ENCODE assay signal across 8 cellular contexts in genomic region chr3:197959891-197960693, GRCh38. TPM values are rescaled to one million over a fixed set of nuclear protein-coding genes. Genes with fewer than 3 reads are reported as not detected.
DNase-seq lines count a peak whose midpoint lies in the region; ATAC-seq and TF ChIP-seq lines count a peak whose summit lies in the region.

LMLN (plus strand) TSS chr3:197960217; CDS start chr3:197960246, 29 bp downstream.

- peak within 1 kb of the TSS; percentile 81 for H3K4me3 ChIP-seq in kidney epithelial cell (ENCODE audit: low read depth, low read length)

- DNase-seq in Ammon's horn (ENCODE audit: low spot score) = peak; percentile 99
- peak; percentile 86 for DNase-seq in NCI-H460 (ENCODE audit: extremely low read depth, low read depth)
- peak; percentile 91 for DNase-seq in activated CD4-positive, alpha-beta T cell treated with anti-CD3 and anti-CD28 coated beads for 1 hour
- peak; percentile 97 for DNase-seq in cerebellum (ENCODE audit: low spot score)
- DNase-seq in kidney epithelial cell (ENCODE audit: low read depth) = peak; percentile 80
- peak; percentile 97 for DNase-seq in stimulated activated CD4-positive, alpha-beta T cell treated with anti-CD3 and anti-CD28 coated beads, Interleukin-15, amount 100 ng/mL, for 24 hours

- no peaks in the 10 kb centered on the region for H3K36me3 ChIP-seq in kidney epithelial cell (ENCODE audit: control insufficient read depth, insufficient read depth, low read length)

- peak; percentile 99 for ATAC-seq in HG03432 (IDR thresholded peaks at IDR 0.05; ENCODE audit: unreplicated experiment)

- TF ChIP-seq CTCF in kidney epithelial cell (IDR thresholded peaks at IDR 0.05; ENCODE audit: insufficient read depth, low read length, poor library complexity, severe bottlenecking) = no peak

- H3K27me3 ChIP-seq in kidney epithelial cell (ENCODE audit: control insufficient read depth, insufficient read depth, low read length) = no peaks in the 10 kb centered on the region

- peak; percentile 69 for TF ChIP-seq POLR2A in GM19193 (IDR thresholded peaks at IDR 0.05; ENCODE audit: extremely low read depth, insufficient read depth, insufficient read length)

RNA-seq across cellular contexts. Expression of gene LMLN, which starts in this region (rescaled TPM):
- total RNA-seq in NCI-H460 (2014; rRNA removed; shearing (Covaris generic)) = 2.4 and 3.2 TPM in 2 replicates
- 1.8 and 5.0 TPM in 2 replicates for polyA plus RNA-seq in NCI-H460 (2014; cell fraction: nucleus; rRNA removed)
- 15.3 TPM for total RNA-seq in cerebellum
- total RNA-seq in kidney epithelial cell = 5.9 and 7.8 TPM in 2 replicates

Comparison
In these comparisons a context has a peak if more than half of its experiments do, and no peak if none do; other contexts are left out.
1. Peak in every context shown above with its lines: DNase-seq, ATAC-seq and H3K4me3 ChIP-seq.